ENCODE assay signal across 16 cellular contexts in the genomic region with DNA sequence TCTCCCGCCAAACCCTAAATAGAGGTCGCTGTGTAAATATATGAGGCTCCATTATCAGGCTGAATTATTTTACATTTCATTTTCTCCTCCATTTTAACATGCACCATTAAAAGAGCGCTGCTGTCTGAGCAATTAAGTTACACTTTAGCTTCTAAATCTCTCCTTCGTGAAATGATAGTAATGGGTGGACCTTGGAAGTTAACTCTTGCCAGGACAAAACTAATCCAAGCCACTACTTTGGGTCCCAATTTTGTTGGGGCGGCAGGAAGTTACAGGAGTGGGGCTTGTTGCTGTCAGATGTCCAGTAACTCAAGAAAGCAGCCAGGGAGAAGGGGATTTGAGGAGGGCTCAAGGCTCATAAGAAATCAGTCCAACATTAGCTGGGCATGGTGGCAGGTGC.
DNase-seq lines count a peak whose midpoint lies in the region; ATAC-seq and TF ChIP-seq lines count a peak whose summit lies in the region.
"Had no signal": no experiment of that assay in that cellular context is flagged by ENCODE, and none has a peak within 500 bp of the region (broad histone marks: within the 10 kb centered on the region; RNA-seq: fewer than 3 reads in every experiment).

No MANE protein-coding gene starts in this region.

- H3K27ac Mint-ChIP-seq in MCF 10A (ENCODE audit: low read depth, unreplicated experiment), result no peak overlapping the region
- H3K27ac Mint-ChIP-seq: B cell; CD8-positive, alpha-beta T cell had no signal

- peak overlapping the region; percentile 37 for H3K9ac ChIP-seq in mammary epithelial cell (ENCODE audit: insufficient read depth, low read length)
- H3K9ac ChIP-seq: BLaER1 treated with 17β-estradiol and CSF1 and Interleukin-3, amounts not matched to agents 10 nM and 100 nM had no signal

- intact Hi-C loops in MCF 10A (cut with micrococcal nuclease), result no loop called here
- intact Hi-C loops in breast epithelium (cut with DNase I; ENCODE audit: low total_unique reads), result no loop called here
- intact Hi-C loops in mammary epithelial cell (cut with micrococcal nuclease), result no loop called here

- no peak for TF ChIP-seq POLR2A in breast epithelium (IDR thresholded peaks at IDR 0.05)

- no peak for ATAC-seq in foreskin keratinocyte
- ATAC-seq: CD8-positive, alpha-beta T cell; GM12878 had no signal

- 67% methylated on average over 5 of the region's 5 CpGs for WGBS in mammary epithelial cell (ENCODE audit: low coverage, missing lambda C conversion rate)

- no peaks in the 10 kb centered on the region for H3K27me3 Mint-ChIP-seq in MCF 10A (ENCODE audit: insufficient read depth, unreplicated experiment)

- H2AFZ ChIP-seq in mammary epithelial cell (ENCODE audit: low read depth, low read length), result no peak overlapping the region

- peak overlapping the region; percentile 72 for H3K4me2 ChIP-seq in mammary epithelial cell (ENCODE audit: insufficient read depth, low read depth, low read length)

- DNase-seq in MCF 10A (ENCODE audit: unreplicated experiment) (no peak), breast epithelium (ENCODE audit: low spot score in 2 of 2) (no peak), mammary epithelial cell (peak; percentile 50), foreskin keratinocyte (peak; percentile 29 to 60), NCI-H82 treated with DMSO at 0.1 percent for 48 hours (lab: John Stamatoyannopoulos, UW; ENCODE audit: unreplicated experiment) (no peak), NCI-H526 (lab: John Stamatoyannopoulos, UW) (no peak), Kasumi-1 (lab: John Stamatoyannopoulos, UW) (no peak)
- DNase-seq: CD8-positive, alpha-beta T cell; DMS 273 treated with DMSO at 0.1 percent for 48 hours; DMS53; DND-41; EL had no signal

- no peaks in the 10 kb centered on the region for H4K20me1 ChIP-seq in mammary epithelial cell (ENCODE audit: insufficient read depth, low read length)
- H4K20me1 ChIP-seq: BLaER1 treated with 17β-estradiol and CSF1 and Interleukin-3, amounts not matched to agents 10 nM and 100 nM had no signal

- no peaks in the 10 kb centered on the region for H3K36me3 ChIP-seq in breast epithelium
- H3K36me3 ChIP-seq in mammary epithelial cell (ENCODE audit: insufficient read depth, low read length), result peaks cover 38% of the 10 kb centered on the region
- H3K36me3 ChIP-seq: HAP-1 had no signal

- peak overlapping the region in 1 of 3 donors; percentile 24 for H3K4me3 ChIP-seq in breast epithelium
- no peak overlapping the region for H3K4me3 ChIP-seq in mammary epithelial cell (replicated peaks in 1 of 3; ENCODE audit: insufficient read depth in 1 of 3, low read depth in 2 of 3, low read length in 3 of 3)
- H3K4me3 ChIP-seq: BLaER1 treated with 17β-estradiol and CSF1 and Interleukin-3, amounts not matched to agents 10 nM and 100 nM; GM12878; HAP-1 had no signal

- H3K4me3 Mint-ChIP-seq in MCF 10A (ENCODE audit: unreplicated experiment), result peak overlapping the region; percentile 90
- H3K4me3 Mint-ChIP-seq: B cell; CD8-positive, alpha-beta T cell had no signal

- H3K9me3 Mint-ChIP-seq in MCF 10A (ENCODE audit: unreplicated experiment), result no peaks in the 10 kb centered on the region
- H3K9me3 Mint-ChIP-seq: CD8-positive, alpha-beta T cell had no signal

- in situ Hi-C loops in mammary epithelial cell (cut with MboI; ENCODE audit: low sequenced_read_pairs in 2 of 2), result loop anchor here in 1 of 2 donors (5.0 kb wide), 1 partner anchor 39 kb away; no protein-coding TSS in a partner anchor

- no TSS peak for BruUV-seq in MCF 10A (replicated peaks; lab: Mats Ljungman, UMichigan)
- BruUV-seq in mammary epithelial cell (replicated peaks; lab: Mats Ljungman, UMichigan), result no TSS peak

- dilution Hi-C loops in mammary epithelial cell (cut with HindIII; ENCODE audit: low sequenced_read_pairs), result no loop called here

- H3K27me3 ChIP-seq in breast epithelium (no peaks in the 10 kb centered on the region), mammary epithelial cell (ENCODE audit: insufficient read depth, low read length) (no peaks in the 10 kb centered on the region), foreskin keratinocyte (no peaks in the 10 kb centered on the region)
- H3K27me3 ChIP-seq: BLaER1 treated with 17β-estradiol and CSF1 and Interleukin-3, amounts not matched to agents 10 nM and 100 nM had no signal

- CTCF ChIA-PET in MCF 10A (lab: Yijun Ruan, JAX), result interaction anchor here (0.6 kb wide), 2 partner anchors 77 to 115 kb away, joined by 4 read pairs; no protein-coding TSS in a partner anchor
- CTCF ChIA-PET in mammary epithelial cell (lab: Charles Lee; ENCODE audit: low non-redundant PET), result no interaction called here

- peaks cover 87% of the 10 kb centered on the region for H3K36me3 Mint-ChIP-seq in MCF 10A (ENCODE audit: insufficient read depth, unreplicated experiment)
- H3K36me3 Mint-ChIP-seq: CD8-positive, alpha-beta T cell had no signal

- peaks cover 79% of the 10 kb centered on the region for H3K79me2 ChIP-seq in mammary epithelial cell (ENCODE audit: insufficient read depth, low read length)

- POLR2A ChIA-PET in MCF 10A (lab: Yijun Ruan, JAX), result interaction anchor here (0.8 to 1.9 kb wide), 4 partner anchors 11 to 123 kb away, joined by 3 to 11 read pairs (median 4); no protein-coding TSS in a partner anchor

- H3K9me3 ChIP-seq in breast epithelium (no peaks in the 10 kb centered on the region), mammary epithelial cell (replicated peaks; ENCODE audit: insufficient read depth, low read length) (no peaks in the 10 kb centered on the region)
- H3K9me3 ChIP-seq: HAP-1 had no signal

- H3K27ac ChIP-seq in breast epithelium (no peak overlapping the region), mammary epithelial cell (ENCODE audit: insufficient read depth, low read depth, low read length) (peak overlapping the region; percentile 3), foreskin keratinocyte (no peak overlapping the region)
- H3K27ac ChIP-seq: BLaER1 treated with 17β-estradiol and CSF1 and Interleukin-3, amounts not matched to agents 10 nM and 100 nM had no signal

- H3K4me1 ChIP-seq in breast epithelium (no peaks in the 10 kb centered on the region), mammary epithelial cell (ENCODE audit: insufficient read depth, low read length) (peaks cover 49% of the 10 kb centered on the region), foreskin keratinocyte (peaks cover 23% of the 10 kb centered on the region)

- H3K4me1 Mint-ChIP-seq in MCF 10A (ENCODE audit: insufficient read depth, unreplicated experiment), result peaks cover 37% of the 10 kb centered on the region

- TF ChIP-seq CTCF in MCF 10A (IDR thresholded peaks at IDR 0.05; ENCODE audit: unreplicated experiment) (no peak), breast epithelium (IDR thresholded peaks at IDR 0.05) (no peak), mammary epithelial cell (conservative IDR thresholded peaks at IDR 0.05 in 1 of 2, IDR thresholded peaks at IDR 0.05 in 1 of 2; ENCODE audit: extremely low read depth in 1 of 2, insufficient read depth in 1 of 2, low read depth in 1 of 2, low read length in 2 of 2) (no peak), foreskin keratinocyte (conservative IDR thresholded peaks at IDR 0.05) (no peak)

Comparison
In these comparisons a context has a peak if more than half of its experiments do, and no peak if none do; other contexts are left out.
1. DNase-seq: peak in mammary epithelial cell (single experiment) and foreskin keratinocyte (2 of 2); none in MCF 10A (single experiment), breast epithelium (0 of 2), NCI-H82 treated with DMSO at 0.1 percent for 48 hours (single experiment), NCI-H526 (0 of 2) and Kasumi-1 (0 of 2).